1 cellular context compared by ENCODE assay signal in genomic region chr1:23743287-23744052, GRCh38.
TF ChIP-seq lines count a peak whose summit lies in the region.

A gene with protein sequence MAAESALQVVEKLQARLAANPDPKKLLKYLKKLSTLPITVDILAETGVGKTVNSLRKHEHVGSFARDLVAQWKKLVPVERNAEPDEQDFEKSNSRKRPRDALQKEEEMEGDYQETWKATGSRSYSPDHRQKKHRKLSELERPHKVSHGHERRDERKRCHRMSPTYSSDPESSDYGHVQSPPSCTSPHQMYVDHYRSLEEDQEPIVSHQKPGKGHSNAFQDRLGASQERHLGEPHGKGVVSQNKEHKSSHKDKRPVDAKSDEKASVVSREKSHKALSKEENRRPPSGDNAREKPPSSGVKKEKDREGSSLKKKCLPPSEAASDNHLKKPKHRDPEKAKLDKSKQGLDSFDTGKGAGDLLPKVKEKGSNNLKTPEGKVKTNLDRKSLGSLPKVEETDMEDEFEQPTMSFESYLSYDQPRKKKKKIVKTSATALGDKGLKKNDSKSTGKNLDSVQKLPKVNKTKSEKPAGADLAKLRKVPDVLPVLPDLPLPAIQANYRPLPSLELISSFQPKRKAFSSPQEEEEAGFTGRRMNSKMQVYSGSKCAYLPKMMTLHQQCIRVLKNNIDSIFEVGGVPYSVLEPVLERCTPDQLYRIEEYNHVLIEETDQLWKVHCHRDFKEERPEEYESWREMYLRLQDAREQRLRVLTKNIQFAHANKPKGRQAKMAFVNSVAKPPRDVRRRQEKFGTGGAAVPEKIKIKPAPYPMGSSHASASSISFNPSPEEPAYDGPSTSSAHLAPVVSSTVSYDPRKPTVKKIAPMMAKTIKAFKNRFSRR (plus strand): TSS chr1:23743471. CDS start chr1:23743504, 33 bp downstream.

TF ChIP-seq in HepG2, 621 proteins besides CTCF, POLR2A, EP300 and RAD21 (continued from another document and continues in another):
- TF ChIP-seq ZBTB14 (CRISPR knock-in tag; IDR thresholded peaks at IDR 0.05) (peak; percentile 34; the same call in 1 of the 2 replicates), ZFP82 (CRISPR knock-in tag; IDR thresholded peaks at IDR 0.05; ENCODE audit: borderline replicate concordance) (peak; percentile 83; the same call in 1 of the 2 replicates), ZMYM4 (CRISPR knock-in tag; IDR thresholded peaks at IDR 0.05) (peak; percentile 55), ISX (CRISPR knock-in tag; conservative IDR thresholded peaks at IDR 0.05) (no peak), DZIP1 (CRISPR knock-in tag; IDR thresholded peaks at IDR 0.05) (peak; percentile 45; the same call in 1 of the 2 replicates), ZNF253 (CRISPR knock-in tag; IDR thresholded peaks at IDR 0.05; ENCODE audit: borderline replicate concordance) (peak; percentile 62; the same call in 1 of the 2 replicates), CEBPG (CRISPR knock-in tag; IDR thresholded peaks at IDR 0.05) (0 out of 2 replicates have a peak, but pooled peaks have one; percentile 6), KDM5A (IDR thresholded peaks at IDR 0.05; ENCODE audit: borderline replicate concordance, low read length) (peak; percentile 72), SIX1 (CRISPR knock-in tag; IDR thresholded peaks at IDR 0.05; ENCODE audit: borderline replicate concordance) (no peak), RBFOX2 (IDR thresholded peaks at IDR 0.05; ENCODE audit: low read depth, low read length) (peak; percentile 95), ARNT2 (CRISPR knock-in tag; IDR thresholded peaks at IDR 0.05; ENCODE audit: low read depth) (peak; percentile 94), MIER3 (CRISPR knock-in tag; IDR thresholded peaks at IDR 0.05; ENCODE audit: borderline replicate concordance) (no peak), ZHX1 (CRISPR knock-in tag; IDR thresholded peaks at IDR 0.05; ENCODE audit: low read depth) (peak; percentile 74), ZXDC (CRISPR knock-in tag; IDR thresholded peaks at IDR 0.05) (0 out of 2 replicates have a peak, but pooled peaks have one; percentile 38), ZNF772 (CRISPR knock-in tag; IDR thresholded peaks at IDR 0.05) (0 out of 2 replicates have a peak, but pooled peaks have one; percentile 73), DRAP1 (CRISPR knock-in tag; IDR thresholded peaks at IDR 0.05) (peak; percentile 64), ZNF747 (CRISPR knock-in tag; IDR thresholded peaks at IDR 0.05; ENCODE audit: borderline replicate concordance) (0 out of 2 replicates have a peak, but pooled peaks have one; percentile 39), KDM2A (CRISPR knock-in tag; IDR thresholded peaks at IDR 0.05; ENCODE audit: borderline replicate concordance, low read depth) (peak; percentile 93), FIP1L1 (IDR thresholded peaks at IDR 0.05; ENCODE audit: borderline replicate concordance, insufficient read depth, low read depth, low read length) (no peak), ZNF780A (CRISPR knock-in tag; IDR thresholded peaks at IDR 0.05) (no peak), RNF2 (conservative IDR thresholded peaks at IDR 0.05; ENCODE audit: low read depth) (0 out of 2 replicates have a peak, but pooled peaks have one; percentile 19)
- TF ChIP-seq, protein P1, sequence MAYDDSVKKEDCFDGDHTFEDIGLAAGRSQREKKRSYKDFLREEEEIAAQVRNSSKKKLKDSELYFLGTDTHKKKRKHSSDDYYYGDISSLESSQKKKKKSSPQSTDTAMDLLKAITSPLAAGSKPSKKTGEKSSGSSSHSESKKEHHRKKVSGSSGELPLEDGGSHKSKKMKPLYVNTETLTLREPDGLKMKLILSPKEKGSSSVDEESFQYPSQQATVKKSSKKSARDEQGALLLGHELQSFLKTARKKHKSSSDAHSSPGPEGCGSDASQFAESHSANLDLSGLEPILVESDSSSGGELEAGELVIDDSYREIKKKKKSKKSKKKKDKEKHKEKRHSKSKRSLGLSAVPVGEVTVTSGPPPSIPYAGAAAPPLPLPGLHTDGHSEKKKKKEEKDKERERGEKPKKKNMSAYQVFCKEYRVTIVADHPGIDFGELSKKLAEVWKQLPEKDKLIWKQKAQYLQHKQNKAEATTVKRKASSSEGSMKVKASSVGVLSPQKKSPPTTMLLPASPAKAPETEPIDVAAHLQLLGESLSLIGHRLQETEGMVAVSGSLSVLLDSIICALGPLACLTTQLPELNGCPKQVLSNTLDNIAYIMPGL (CRISPR knock-in tag; IDR thresholded peaks at IDR 0.05; ENCODE audit: borderline replicate concordance in 1 of 2, low read depth in 1 of 2) = peak; percentile 67 to 93; a peak in 3 of 4 replicates
- TF ChIP-seq, protein P2, sequence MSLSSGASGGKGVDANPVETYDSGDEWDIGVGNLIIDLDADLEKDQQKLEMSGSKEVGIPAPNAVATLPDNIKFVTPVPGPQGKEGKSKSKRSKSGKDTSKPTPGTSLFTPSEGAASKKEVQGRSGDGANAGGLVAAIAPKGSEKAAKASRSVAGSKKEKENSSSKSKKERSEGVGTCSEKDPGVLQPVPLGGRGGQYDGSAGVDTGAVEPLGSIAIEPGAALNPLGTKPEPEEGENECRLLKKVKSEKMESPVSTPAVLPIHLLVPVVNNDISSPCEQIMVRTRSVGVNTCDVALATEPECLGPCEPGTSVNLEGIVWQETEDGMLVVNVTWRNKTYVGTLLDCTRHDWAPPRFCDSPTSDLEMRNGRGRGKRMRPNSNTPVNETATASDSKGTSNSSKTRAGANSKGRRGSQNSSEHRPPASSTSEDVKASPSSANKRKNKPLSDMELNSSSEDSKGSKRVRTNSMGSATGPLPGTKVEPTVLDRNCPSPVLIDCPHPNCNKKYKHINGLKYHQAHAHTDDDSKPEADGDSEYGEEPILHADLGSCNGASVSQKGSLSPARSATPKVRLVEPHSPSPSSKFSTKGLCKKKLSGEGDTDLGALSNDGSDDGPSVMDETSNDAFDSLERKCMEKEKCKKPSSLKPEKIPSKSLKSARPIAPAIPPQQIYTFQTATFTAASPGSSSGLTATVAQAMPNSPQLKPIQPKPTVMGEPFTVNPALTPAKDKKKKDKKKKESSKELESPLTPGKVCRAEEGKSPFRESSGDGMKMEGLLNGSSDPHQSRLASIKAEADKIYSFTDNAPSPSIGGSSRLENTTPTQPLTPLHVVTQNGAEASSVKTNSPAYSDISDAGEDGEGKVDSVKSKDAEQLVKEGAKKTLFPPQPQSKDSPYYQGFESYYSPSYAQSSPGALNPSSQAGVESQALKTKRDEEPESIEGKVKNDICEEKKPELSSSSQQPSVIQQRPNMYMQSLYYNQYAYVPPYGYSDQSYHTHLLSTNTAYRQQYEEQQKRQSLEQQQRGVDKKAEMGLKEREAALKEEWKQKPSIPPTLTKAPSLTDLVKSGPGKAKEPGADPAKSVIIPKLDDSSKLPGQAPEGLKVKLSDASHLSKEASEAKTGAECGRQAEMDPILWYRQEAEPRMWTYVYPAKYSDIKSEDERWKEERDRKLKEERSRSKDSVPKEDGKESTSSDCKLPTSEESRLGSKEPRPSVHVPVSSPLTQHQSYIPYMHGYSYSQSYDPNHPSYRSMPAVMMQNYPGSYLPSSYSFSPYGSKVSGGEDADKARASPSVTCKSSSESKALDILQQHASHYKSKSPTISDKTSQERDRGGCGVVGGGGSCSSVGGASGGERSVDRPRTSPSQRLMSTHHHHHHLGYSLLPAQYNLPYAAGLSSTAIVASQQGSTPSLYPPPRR (CRISPR knock-in tag; IDR thresholded peaks at IDR 0.05; ENCODE audit: borderline replicate concordance) = 0 out of 2 replicates have a peak, but pooled peaks have one; percentile 47
- TF ChIP-seq, protein P3, sequence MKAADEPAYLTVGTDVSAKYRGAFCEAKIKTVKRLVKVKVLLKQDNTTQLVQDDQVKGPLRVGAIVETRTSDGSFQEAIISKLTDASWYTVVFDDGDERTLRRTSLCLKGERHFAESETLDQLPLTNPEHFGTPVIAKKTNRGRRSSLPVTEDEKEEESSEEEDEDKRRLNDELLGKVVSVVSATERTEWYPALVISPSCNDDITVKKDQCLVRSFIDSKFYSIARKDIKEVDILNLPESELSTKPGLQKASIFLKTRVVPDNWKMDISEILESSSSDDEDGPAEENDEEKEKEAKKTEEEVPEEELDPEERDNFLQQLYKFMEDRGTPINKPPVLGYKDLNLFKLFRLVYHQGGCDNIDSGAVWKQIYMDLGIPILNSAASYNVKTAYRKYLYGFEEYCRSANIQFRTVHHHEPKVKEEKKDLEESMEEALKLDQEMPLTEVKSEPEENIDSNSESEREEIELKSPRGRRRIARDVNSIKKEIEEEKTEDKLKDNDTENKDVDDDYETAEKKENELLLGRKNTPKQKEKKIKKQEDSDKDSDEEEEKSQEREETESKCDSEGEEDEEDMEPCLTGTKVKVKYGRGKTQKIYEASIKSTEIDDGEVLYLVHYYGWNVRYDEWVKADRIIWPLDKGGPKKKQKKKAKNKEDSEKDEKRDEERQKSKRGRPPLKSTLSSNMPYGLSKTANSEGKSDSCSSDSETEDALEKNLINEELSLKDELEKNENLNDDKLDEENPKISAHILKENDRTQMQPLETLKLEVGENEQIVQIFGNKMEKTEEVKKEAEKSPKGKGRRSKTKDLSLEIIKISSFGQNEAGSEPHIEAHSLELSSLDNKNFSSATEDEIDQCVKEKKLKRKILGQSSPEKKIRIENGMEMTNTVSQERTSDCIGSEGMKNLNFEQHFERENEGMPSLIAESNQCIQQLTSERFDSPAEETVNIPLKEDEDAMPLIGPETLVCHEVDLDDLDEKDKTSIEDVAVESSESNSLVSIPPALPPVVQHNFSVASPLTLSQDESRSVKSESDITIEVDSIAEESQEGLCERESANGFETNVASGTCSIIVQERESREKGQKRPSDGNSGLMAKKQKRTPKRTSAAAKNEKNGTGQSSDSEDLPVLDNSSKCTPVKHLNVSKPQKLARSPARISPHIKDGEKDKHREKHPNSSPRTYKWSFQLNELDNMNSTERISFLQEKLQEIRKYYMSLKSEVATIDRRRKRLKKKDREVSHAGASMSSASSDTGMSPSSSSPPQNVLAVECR (CRISPR knock-in tag; IDR thresholded peaks at IDR 0.05; ENCODE audit: borderline replicate concordance) = peak; percentile 94
- TF ChIP-seq, protein P4, sequence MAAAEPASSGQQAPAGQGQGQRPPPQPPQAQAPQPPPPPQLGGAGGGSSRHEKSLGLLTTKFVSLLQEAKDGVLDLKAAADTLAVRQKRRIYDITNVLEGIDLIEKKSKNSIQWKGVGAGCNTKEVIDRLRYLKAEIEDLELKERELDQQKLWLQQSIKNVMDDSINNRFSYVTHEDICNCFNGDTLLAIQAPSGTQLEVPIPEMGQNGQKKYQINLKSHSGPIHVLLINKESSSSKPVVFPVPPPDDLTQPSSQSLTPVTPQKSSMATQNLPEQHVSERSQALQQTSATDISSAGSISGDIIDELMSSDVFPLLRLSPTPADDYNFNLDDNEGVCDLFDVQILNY (CRISPR knock-in tag; conservative IDR thresholded peaks at IDR 0.05) = no peak
